ENCODE assay signal across 1 cellular context in genomic region chr1:44296794-44297193, GRCh38.
TF ChIP-seq lines count a peak whose summit lies in the region.

No MANE protein-coding gene starts in this region.

TF ChIP-seq in HepG2, 621 proteins besides CTCF, POLR2A, EP300 and RAD21 (continued from another document):
- TF ChIP-seq MAX (IDR thresholded peaks at IDR 0.05) (no peak), ARID4A (CRISPR knock-in tag; IDR thresholded peaks at IDR 0.05; ENCODE audit: borderline replicate concordance) (no peak), HMG20A (CRISPR knock-in tag; IDR thresholded peaks at IDR 0.05; ENCODE audit: borderline replicate concordance) (no peak), NONO (IDR thresholded peaks at IDR 0.05) (no peak), NONO (CRISPR knock-in tag; conservative IDR thresholded peaks at IDR 0.05) (no peak), ZNF362 (CRISPR knock-in tag; IDR thresholded peaks at IDR 0.05; ENCODE audit: borderline replicate concordance) (no peak), SRSF4 (IDR thresholded peaks at IDR 0.05; ENCODE audit: low read depth, low read length, poor library complexity, severe bottlenecking) (no peak), TCF12 (IDR thresholded peaks at IDR 0.05) (no peak), TCF12 (CRISPR knock-in tag; IDR thresholded peaks at IDR 0.05) (no peak), ZNF530 (CRISPR knock-in tag; IDR thresholded peaks at IDR 0.05; ENCODE audit: low read depth) (no peak), ZNF513 (CRISPR knock-in tag; conservative IDR thresholded peaks at IDR 0.05) (no peak), TARDBP (CRISPR knock-in tag; IDR thresholded peaks at IDR 0.05) (no peak), SRY (CRISPR knock-in tag; IDR thresholded peaks at IDR 0.05) (no peak), REXO4 (CRISPR knock-in tag; IDR thresholded peaks at IDR 0.05; ENCODE audit: borderline replicate concordance) (no peak), CAMTA2 (CRISPR knock-in tag; IDR thresholded peaks at IDR 0.05; ENCODE audit: borderline replicate concordance) (no peak)
- TF ChIP-seq, protein P1, sequence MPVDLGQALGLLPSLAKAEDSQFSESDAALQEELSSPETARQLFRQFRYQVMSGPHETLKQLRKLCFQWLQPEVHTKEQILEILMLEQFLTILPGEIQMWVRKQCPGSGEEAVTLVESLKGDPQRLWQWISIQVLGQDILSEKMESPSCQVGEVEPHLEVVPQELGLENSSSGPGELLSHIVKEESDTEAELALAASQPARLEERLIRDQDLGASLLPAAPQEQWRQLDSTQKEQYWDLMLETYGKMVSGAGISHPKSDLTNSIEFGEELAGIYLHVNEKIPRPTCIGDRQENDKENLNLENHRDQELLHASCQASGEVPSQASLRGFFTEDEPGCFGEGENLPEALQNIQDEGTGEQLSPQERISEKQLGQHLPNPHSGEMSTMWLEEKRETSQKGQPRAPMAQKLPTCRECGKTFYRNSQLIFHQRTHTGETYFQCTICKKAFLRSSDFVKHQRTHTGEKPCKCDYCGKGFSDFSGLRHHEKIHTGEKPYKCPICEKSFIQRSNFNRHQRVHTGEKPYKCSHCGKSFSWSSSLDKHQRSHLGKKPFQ (CRISPR knock-in tag; IDR thresholded peaks at IDR 0.05; ENCODE audit: insufficient replicate concordance) = no peak
- TF ChIP-seq, protein P2, sequence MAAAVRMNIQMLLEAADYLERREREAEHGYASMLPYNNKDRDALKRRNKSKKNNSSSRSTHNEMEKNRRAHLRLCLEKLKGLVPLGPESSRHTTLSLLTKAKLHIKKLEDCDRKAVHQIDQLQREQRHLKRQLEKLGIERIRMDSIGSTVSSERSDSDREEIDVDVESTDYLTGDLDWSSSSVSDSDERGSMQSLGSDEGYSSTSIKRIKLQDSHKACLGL (CRISPR knock-in tag; IDR thresholded peaks at IDR 0.05) = no peak
